In the genomic region with DNA sequence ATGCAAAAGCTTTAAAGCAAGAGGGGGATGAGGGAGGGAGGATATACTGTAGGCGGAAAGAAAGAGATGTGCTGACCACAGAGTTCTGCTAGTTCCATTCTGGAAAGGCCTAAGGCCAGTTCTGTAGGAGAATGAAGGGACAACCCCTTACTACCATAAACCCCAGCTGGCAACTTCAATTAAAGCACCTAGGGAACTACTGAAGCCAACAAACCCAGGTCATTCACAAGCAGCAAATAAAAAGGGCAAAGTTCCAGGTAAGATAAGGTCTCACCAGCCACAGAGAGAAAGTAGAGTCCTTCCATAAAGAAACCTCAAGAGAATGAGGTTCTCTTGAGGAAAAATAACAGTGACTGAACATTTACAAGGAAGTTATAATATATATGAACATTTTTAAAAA, we compare ENCODE assay signal across 29 cellular contexts. TPM values are rescaled to one million over a fixed set of nuclear protein-coding genes. Genes with fewer than 3 reads are reported as not detected.
DNase-seq lines count a peak whose midpoint lies in the region; ATAC-seq and TF ChIP-seq lines count a peak whose summit lies in the region.
"Had no signal": no experiment of that assay in that cellular context is flagged by ENCODE, and none has a peak within 500 bp of the region (broad histone marks: within the 10 kb centered on the region; RNA-seq: fewer than 3 reads in every experiment).

No MANE protein-coding gene starts in this region.

- peaks cover 18% of the 10 kb centered on the region for H3K4me1 Mint-ChIP-seq in activated naive CD8-positive, alpha-beta T cell treated with anti-CD3 and anti-CD28 coated beads, Interleukin-2, amount 50 U/mL, for 24 hours
- peaks cover 5% of the 10 kb centered on the region for H3K4me1 Mint-ChIP-seq in activated naive CD8-positive, alpha-beta T cell treated with anti-CD3 and anti-CD28 coated beads for 36 hours
- H3K4me1 Mint-ChIP-seq in activated T-helper 1 cell treated with anti-CD3 and anti-CD28 coated beads, Interleukin-12 subunit alpha, Interleukin-12 subunit beta, Interleukin-2, Interleukin-4 antibody, amounts not matched to agents 30 ng/mL and 10 ng/mL and 1 ng/mL, durations not matched to agents 14 hours and 24 hours and 36 hours (ENCODE audit: low read depth) = peaks cover 10% of the 10 kb centered on the region
- H3K4me1 Mint-ChIP-seq in memory B cell = peaks cover 31% of the 10 kb centered on the region
- H3K4me1 Mint-ChIP-seq: neural progenitor cell had no signal

- intact Hi-C loops in activated T-helper 1 cell treated with anti-CD3 and anti-CD28 coated beads, Interleukin-12 subunit alpha, Interleukin-12 subunit beta, Interleukin-2, Interleukin-4 antibody, amounts not matched to agents 30 ng/mL and 10 ng/mL and 1 ng/mL, durations not matched to agents 14 hours and 24 hours and 36 hours (cut with micrococcal nuclease) = no loop called here

- no peak for TF ChIP-seq POLR2A in GM18505 (IDR thresholded peaks at IDR 0.05; ENCODE audit: borderline replicate concordance, extremely low read depth, insufficient read depth, insufficient read length)

- peaks cover 44% of the 10 kb centered on the region for H3K36me3 Mint-ChIP-seq in activated naive CD8-positive, alpha-beta T cell treated with anti-CD3 and anti-CD28 coated beads, Interleukin-2, amount 50 U/mL, for 24 hours (ENCODE audit: low read depth)
- H3K36me3 Mint-ChIP-seq in activated naive CD8-positive, alpha-beta T cell treated with anti-CD3 and anti-CD28 coated beads for 36 hours = peaks cover 22% of the 10 kb centered on the region
- peaks cover 45% of the 10 kb centered on the region for H3K36me3 Mint-ChIP-seq in activated T-helper 1 cell treated with anti-CD3 and anti-CD28 coated beads, Interleukin-12 subunit alpha, Interleukin-12 subunit beta, Interleukin-2, Interleukin-4 antibody, amounts not matched to agents 30 ng/mL and 10 ng/mL and 1 ng/mL, durations not matched to agents 14 hours and 24 hours and 36 hours (ENCODE audit: low read depth)
- peaks cover 26% of the 10 kb centered on the region for H3K36me3 Mint-ChIP-seq in memory B cell

- H3K27me3 Mint-ChIP-seq in activated naive CD8-positive, alpha-beta T cell treated with anti-CD3 and anti-CD28 coated beads, Interleukin-2, amount 50 U/mL, for 24 hours = no peaks in the 10 kb centered on the region
- H3K27me3 Mint-ChIP-seq in activated naive CD8-positive, alpha-beta T cell treated with anti-CD3 and anti-CD28 coated beads for 36 hours = no peaks in the 10 kb centered on the region
- no peaks in the 10 kb centered on the region for H3K27me3 Mint-ChIP-seq in activated T-helper 1 cell treated with anti-CD3 and anti-CD28 coated beads, Interleukin-12 subunit alpha, Interleukin-12 subunit beta, Interleukin-2, Interleukin-4 antibody, amounts not matched to agents 30 ng/mL and 10 ng/mL and 1 ng/mL, durations not matched to agents 14 hours and 24 hours and 36 hours (ENCODE audit: insufficient read depth)
- no peaks in the 10 kb centered on the region for H3K27me3 Mint-ChIP-seq in memory B cell
- H3K27me3 Mint-ChIP-seq: activated CD4-positive, alpha-beta memory T cell treated with anti-CD3 and anti-CD28 coated beads, Interleukin-2, amount 10 ng/mL, durations not matched to agents 7 days and 5 days had no signal

- DNase-seq in activated naive CD8-positive, alpha-beta T cell treated with anti-CD3 and anti-CD28 coated beads, Interleukin-2, amount 50 U/mL, for 24 hours = no peak
- no peak for DNase-seq in activated naive CD8-positive, alpha-beta T cell treated with anti-CD3 and anti-CD28 coated beads for 36 hours
- no peak for DNase-seq in activated T-helper 1 cell treated with anti-CD3 and anti-CD28 coated beads, Interleukin-12 subunit alpha, Interleukin-12 subunit beta, Interleukin-2, Interleukin-4 antibody, amounts not matched to agents 30 ng/mL and 10 ng/mL and 1 ng/mL, durations not matched to agents 14 hours and 24 hours and 36 hours (ENCODE audit: low spot score)
- no peak for DNase-seq in memory B cell (ENCODE audit: low spot score in 2 of 2)
- DNase-seq in globus pallidus (ENCODE audit: low spot score) = no peak
- DNase-seq: activated CD4-positive, alpha-beta memory T cell treated with anti-CD3 and anti-CD28 coated beads, Interleukin-2, amount 10 ng/mL, durations not matched to agents 7 days and 5 days; activated effector memory CD4-positive, alpha-beta T cell treated with Interleukin-2 at 50 U/mL for 16 hours; anterior cingulate cortex; CD8-positive, alpha-beta T cell; effector CD4-positive, alpha-beta T cell; EL; KG1; left ventricle myocardium inferior; mesendoderm; MG63; NCI-H1105 treated with DMSO at 0.1 percent for 48 hours; NCI-H1930; NCI-H2171 treated with DMSO at 0.1 percent for 48 hours; NCI-H510A treated with DMSO at 0.1 percent for 48 hours; trophoblast cell had no signal

- no peak overlapping the region for H3K4me3 Mint-ChIP-seq in activated naive CD8-positive, alpha-beta T cell treated with anti-CD3 and anti-CD28 coated beads, Interleukin-2, amount 50 U/mL, for 24 hours
- H3K4me3 Mint-ChIP-seq in activated naive CD8-positive, alpha-beta T cell treated with anti-CD3 and anti-CD28 coated beads for 36 hours = no peak overlapping the region
- H3K4me3 Mint-ChIP-seq in activated T-helper 1 cell treated with anti-CD3 and anti-CD28 coated beads, Interleukin-12 subunit alpha, Interleukin-12 subunit beta, Interleukin-2, Interleukin-4 antibody, amounts not matched to agents 30 ng/mL and 10 ng/mL and 1 ng/mL, durations not matched to agents 14 hours and 24 hours and 36 hours = no peak overlapping the region
- H3K4me3 Mint-ChIP-seq in memory B cell = no peak overlapping the region
- H3K4me3 Mint-ChIP-seq: activated CD4-positive, alpha-beta memory T cell treated with anti-CD3 and anti-CD28 coated beads, Interleukin-2, amount 10 ng/mL, durations not matched to agents 7 days and 5 days; CD8-positive, alpha-beta T cell; neural progenitor cell had no signal

- H3K27ac Mint-ChIP-seq in activated naive CD8-positive, alpha-beta T cell treated with anti-CD3 and anti-CD28 coated beads, Interleukin-2, amount 50 U/mL, for 24 hours = peak overlapping the region; percentile 60
- no peak overlapping the region for H3K27ac Mint-ChIP-seq in activated naive CD8-positive, alpha-beta T cell treated with anti-CD3 and anti-CD28 coated beads for 36 hours
- peak overlapping the region; percentile 35 for H3K27ac Mint-ChIP-seq in activated T-helper 1 cell treated with anti-CD3 and anti-CD28 coated beads, Interleukin-12 subunit alpha, Interleukin-12 subunit beta, Interleukin-2, Interleukin-4 antibody, amounts not matched to agents 30 ng/mL and 10 ng/mL and 1 ng/mL, durations not matched to agents 14 hours and 24 hours and 36 hours
- H3K27ac Mint-ChIP-seq in memory B cell = peak overlapping the region; percentile 82
- H3K27ac Mint-ChIP-seq: activated CD4-positive, alpha-beta memory T cell treated with anti-CD3 and anti-CD28 coated beads, Interleukin-2, amount 10 ng/mL, durations not matched to agents 7 days and 5 days; CD8-positive, alpha-beta T cell; neural progenitor cell had no signal

- no peak for ATAC-seq in activated naive CD8-positive, alpha-beta T cell treated with anti-CD3 and anti-CD28 coated beads, Interleukin-2, amount 50 U/mL, for 24 hours
- ATAC-seq in memory B cell (ENCODE audit: low read depth) = no peak
- ATAC-seq in GM21529 (IDR thresholded peaks at IDR 0.05; ENCODE audit: unreplicated experiment) = no peak
- no peak for ATAC-seq in GM18505 (IDR thresholded peaks at IDR 0.05; ENCODE audit: unreplicated experiment)
- no peak for ATAC-seq in HG02973 (IDR thresholded peaks at IDR 0.05; ENCODE audit: unreplicated experiment)
- ATAC-seq: activated naive CD4-positive, alpha-beta T cell treated with anti-CD3 and anti-CD28 coated beads, Interleukin-2, amount 50 U/mL, for 72 hours; CD8-positive, alpha-beta T cell had no signal

- H3K9me3 Mint-ChIP-seq in activated naive CD8-positive, alpha-beta T cell treated with anti-CD3 and anti-CD28 coated beads, Interleukin-2, amount 50 U/mL, for 24 hours = no peaks in the 10 kb centered on the region
- no peaks in the 10 kb centered on the region for H3K9me3 Mint-ChIP-seq in activated naive CD8-positive, alpha-beta T cell treated with anti-CD3 and anti-CD28 coated beads for 36 hours
- no peaks in the 10 kb centered on the region for H3K9me3 Mint-ChIP-seq in activated T-helper 1 cell treated with anti-CD3 and anti-CD28 coated beads, Interleukin-12 subunit alpha, Interleukin-12 subunit beta, Interleukin-2, Interleukin-4 antibody, amounts not matched to agents 30 ng/mL and 10 ng/mL and 1 ng/mL, durations not matched to agents 14 hours and 24 hours and 36 hours
- peaks cover 3% of the 10 kb centered on the region for H3K9me3 Mint-ChIP-seq in memory B cell
- H3K9me3 Mint-ChIP-seq: activated CD4-positive, alpha-beta memory T cell treated with anti-CD3 and anti-CD28 coated beads, Interleukin-2, amount 10 ng/mL, durations not matched to agents 7 days and 5 days; activated naive CD4-positive, alpha-beta T cell treated with anti-CD3 and anti-CD28 coated beads, Interleukin-2, amount 50 U/mL, for 72 hours; CD8-positive, alpha-beta T cell; neural progenitor cell had no signal

RNA-seq across cellular contexts. Expression of gene TERF2, which starts 12.8 kb away (rescaled TPM):
- 10 to 100 TPM; 54.4 to 55.4 TPM for total RNA-seq in activated naive CD8-positive, alpha-beta T cell treated with anti-CD3 and anti-CD28 coated beads for 36 hours
- 59.4 and 67.0 TPM in 2 replicates for total RNA-seq in activated T-helper 1 cell treated with anti-CD3 and anti-CD28 coated beads, Interleukin-12 subunit alpha, Interleukin-12 subunit beta, Interleukin-2, Interleukin-4 antibody, amounts not matched to agents 30 ng/mL and 10 ng/mL and 1 ng/mL, durations not matched to agents 14 hours and 24 hours and 36 hours

RNA-seq across cellular contexts. Expression of gene TMED6, which starts 21.4 kb away (rescaled TPM):
- total RNA-seq in activated naive CD8-positive, alpha-beta T cell treated with anti-CD3 and anti-CD28 coated beads for 36 hours = 1 to 10 TPM in 1 of 2 experiments, under 1 TPM in 1; 0.70 to 1.2 TPM
- 1.2 and 1.3 TPM in 2 replicates for total RNA-seq in activated T-helper 1 cell treated with anti-CD3 and anti-CD28 coated beads, Interleukin-12 subunit alpha, Interleukin-12 subunit beta, Interleukin-2, Interleukin-4 antibody, amounts not matched to agents 30 ng/mL and 10 ng/mL and 1 ng/mL, durations not matched to agents 14 hours and 24 hours and 36 hours
- total RNA-seq: A172, glomerular endothelial cell, H1, left ventricle myocardium inferior, right atrium auricular region had no signal

RNA-seq across cellular contexts. Expression of gene NIP7, which starts 33.4 kb away (rescaled TPM):
- total RNA-seq in activated naive CD8-positive, alpha-beta T cell treated with anti-CD3 and anti-CD28 coated beads for 36 hours = 10 to 100 TPM; 70.1 to 73.2 TPM
- total RNA-seq in activated T-helper 1 cell treated with anti-CD3 and anti-CD28 coated beads, Interleukin-12 subunit alpha, Interleukin-12 subunit beta, Interleukin-2, Interleukin-4 antibody, amounts not matched to agents 30 ng/mL and 10 ng/mL and 1 ng/mL, durations not matched to agents 14 hours and 24 hours and 36 hours = 80.7 and 85.8 TPM in 2 replicates

RNA-seq across cellular contexts. Expression of gene COG8, which starts 33.7 kb away (rescaled TPM):
- total RNA-seq in activated naive CD8-positive, alpha-beta T cell treated with anti-CD3 and anti-CD28 coated beads for 36 hours = 10 to 100 TPM; 30.2 to 31.8 TPM
- 45.3 and 46.5 TPM in 2 replicates for total RNA-seq in activated T-helper 1 cell treated with anti-CD3 and anti-CD28 coated beads, Interleukin-12 subunit alpha, Interleukin-12 subunit beta, Interleukin-2, Interleukin-4 antibody, amounts not matched to agents 30 ng/mL and 10 ng/mL and 1 ng/mL, durations not matched to agents 14 hours and 24 hours and 36 hours

RNA-seq across cellular contexts. Expression of gene PDF, which starts 42.6 kb away (rescaled TPM):
- 10 to 100 TPM; 33.0 to 36.4 TPM for total RNA-seq in activated naive CD8-positive, alpha-beta T cell treated with anti-CD3 and anti-CD28 coated beads for 36 hours
- total RNA-seq in activated T-helper 1 cell treated with anti-CD3 and anti-CD28 coated beads, Interleukin-12 subunit alpha, Interleukin-12 subunit beta, Interleukin-2, Interleukin-4 antibody, amounts not matched to agents 30 ng/mL and 10 ng/mL and 1 ng/mL, durations not matched to agents 14 hours and 24 hours and 36 hours = 17.4 and 21.5 TPM in 2 replicates
